28 cellular contexts compared by ENCODE assay signal in genomic region chr4:183145773-183146172, GRCh38.
"Had no signal": no experiment of that assay in that cellular context is flagged by ENCODE, and none has a peak within 500 bp of the region (broad histone marks: within the 10 kb centered on the region; RNA-seq: fewer than 3 reads in every experiment).

No MANE protein-coding gene starts in this region.

- H3K4me1 Mint-ChIP-seq: activated CD4-positive, alpha-beta memory T cell treated with anti-CD3 and anti-CD28 coated beads, Interleukin-2, amount 10 ng/mL, durations not matched to agents 7 days and 5 days; activated CD4-positive, alpha-beta T cell treated with anti-CD3 and anti-CD28 coated beads, Interleukin-2, amount 10 ng/mL, durations not matched to agents 7 days and 5 days; activated naive CD4-positive, alpha-beta T cell treated with anti-CD3 and anti-CD28 coated beads, Interleukin-2, amount 10 ng/mL, durations not matched to agents 7 days and 5 days had no signal

- H3K4me3 Mint-ChIP-seq: activated CD4-positive, alpha-beta memory T cell treated with anti-CD3 and anti-CD28 coated beads, Interleukin-2, amount 10 ng/mL, durations not matched to agents 7 days and 5 days; activated CD4-positive, alpha-beta T cell treated with anti-CD3 and anti-CD28 coated beads, Interleukin-2, amount 10 ng/mL, durations not matched to agents 7 days and 5 days; activated naive CD4-positive, alpha-beta T cell treated with anti-CD3 and anti-CD28 coated beads, Interleukin-2, amount 10 ng/mL, durations not matched to agents 7 days and 5 days; activated naive CD8-positive, alpha-beta T cell treated with anti-CD3 and anti-CD28 coated beads, Interleukin-2, amount 10 ng/mL, durations not matched to agents 7 days and 5 days; activated T-cell treated with anti-CD3 and anti-CD28 coated beads, Interleukin-2, amount 50 U/mL, for 24 hours; activated T-cell treated with anti-CD3 and anti-CD28 coated beads, Interleukin-2, amount 50 U/mL, for 72 hours; endodermal cell had no signal

- H3K27me3 ChIP-seq: body of pancreas, cardiac muscle cell, colonic mucosa, foreskin keratinocyte, gastrocnemius medialis, heart left ventricle had no signal

- H3K27me3 Mint-ChIP-seq: activated CD4-positive, alpha-beta T cell treated with anti-CD3 and anti-CD28 coated beads, Interleukin-2, amount 10 ng/mL, durations not matched to agents 7 days and 5 days; activated naive CD4-positive, alpha-beta T cell treated with anti-CD3 and anti-CD28 coated beads, Interleukin-2, amount 10 ng/mL, durations not matched to agents 7 days and 5 days; activated T-cell treated with anti-CD3 and anti-CD28 coated beads, Interleukin-2, amount 50 U/mL, for 24 hours had no signal

- H3K9me3 Mint-ChIP-seq: activated CD4-positive, alpha-beta memory T cell treated with anti-CD3 and anti-CD28 coated beads, Interleukin-2, amount 10 ng/mL, durations not matched to agents 7 days and 5 days; activated CD4-positive, alpha-beta T cell treated with anti-CD3 and anti-CD28 coated beads, Interleukin-2, amount 10 ng/mL, durations not matched to agents 7 days and 5 days; activated naive CD4-positive, alpha-beta T cell treated with anti-CD3 and anti-CD28 coated beads, Interleukin-2, amount 10 ng/mL, durations not matched to agents 7 days and 5 days; activated naive CD4-positive, alpha-beta T cell treated with anti-CD3 and anti-CD28 coated beads, Interleukin-2, amount 50 U/mL, for 72 hours; activated naive CD8-positive, alpha-beta T cell treated with anti-CD3 and anti-CD28 coated beads, Interleukin-2, amount 10 ng/mL, durations not matched to agents 7 days and 5 days; activated T-cell treated with anti-CD3 and anti-CD28 coated beads, Interleukin-2, amount 50 U/mL, for 24 hours; activated T-cell treated with anti-CD3 and anti-CD28 coated beads, Interleukin-2, amount 50 U/mL, for 72 hours had no signal

- H3K36me3 ChIP-seq: cardiac muscle cell, colonic mucosa, gastrocnemius medialis, heart left ventricle had no signal

- H3K27ac ChIP-seq: body of pancreas, cardiac muscle cell, colonic mucosa, foreskin keratinocyte, gastrocnemius medialis had no signal

- H3K4me1 ChIP-seq: colonic mucosa had no signal

- H3K27ac Mint-ChIP-seq: activated CD4-positive, alpha-beta memory T cell treated with anti-CD3 and anti-CD28 coated beads, Interleukin-2, amount 10 ng/mL, durations not matched to agents 7 days and 5 days; activated CD4-positive, alpha-beta T cell treated with anti-CD3 and anti-CD28 coated beads, Interleukin-2, amount 10 ng/mL, durations not matched to agents 7 days and 5 days; activated naive CD4-positive, alpha-beta T cell treated with anti-CD3 and anti-CD28 coated beads, Interleukin-2, amount 10 ng/mL, durations not matched to agents 7 days and 5 days; activated naive CD4-positive, alpha-beta T cell treated with anti-CD3 and anti-CD28 coated beads, Interleukin-2, amount 50 U/mL, for 72 hours; activated naive CD8-positive, alpha-beta T cell treated with anti-CD3 and anti-CD28 coated beads, Interleukin-2, amount 10 ng/mL, durations not matched to agents 7 days and 5 days; activated T-cell treated with anti-CD3 and anti-CD28 coated beads, Interleukin-2, amount 50 U/mL, for 24 hours; activated T-cell treated with anti-CD3 and anti-CD28 coated beads, Interleukin-2, amount 50 U/mL, for 72 hours had no signal

- ATAC-seq: activated naive CD4-positive, alpha-beta T cell treated with anti-CD3 and anti-CD28 coated beads, Interleukin-2, amount 50 U/mL, for 72 hours; activated T-cell treated with anti-CD3 and anti-CD28 coated beads, Interleukin-2, amount 50 U/mL, for 72 hours; body of pancreas; esophagus mucosa; foreskin keratinocyte; gastrocnemius medialis had no signal

- H3K36me3 Mint-ChIP-seq: activated naive CD4-positive, alpha-beta T cell treated with anti-CD3 and anti-CD28 coated beads, Interleukin-2, amount 10 ng/mL, durations not matched to agents 7 days and 5 days; activated naive CD4-positive, alpha-beta T cell treated with anti-CD3 and anti-CD28 coated beads, Interleukin-2, amount 50 U/mL, for 72 hours; activated naive CD8-positive, alpha-beta T cell treated with anti-CD3 and anti-CD28 coated beads, Interleukin-2, amount 10 ng/mL, durations not matched to agents 7 days and 5 days had no signal

- DNase-seq: activated CD4-positive, alpha-beta memory T cell treated with anti-CD3 and anti-CD28 coated beads, Interleukin-2, amount 10 ng/mL, durations not matched to agents 7 days and 5 days; activated CD4-positive, alpha-beta T cell treated with anti-CD3 and anti-CD28 coated beads for 1 hour; activated CD4-positive, alpha-beta T cell treated with anti-CD3 and anti-CD28 coated beads for 4 hours; activated CD4-positive, alpha-beta T cell treated with anti-CD3 and anti-CD28 coated beads, Interleukin-2, amount 10 ng/mL, durations not matched to agents 7 days and 5 days; activated CD4-positive, alpha-beta T cell treated with anti-CD3 and anti-CD28 coated beads, Interleukin-2, amount 50 U/mL, for 4 hours; activated CD8-positive, alpha-beta memory T cell treated with anti-CD3 and anti-CD28 coated beads, Interleukin-2, amount 50 U/mL, for 48 hours; activated gamma-delta T cell; activated naive CD4-positive, alpha-beta T cell; activated naive CD4-positive, alpha-beta T cell treated with anti-CD3 and anti-CD28 coated beads, Interleukin-2, amount 10 ng/mL, durations not matched to agents 7 days and 5 days; activated naive CD8-positive, alpha-beta T cell treated with anti-CD3 and anti-CD28 coated beads, Interleukin-2, amount 10 ng/mL, durations not matched to agents 7 days and 5 days; activated T-cell treated with anti-CD3 and anti-CD28 coated beads for 4 hours; activated T-cell treated with anti-CD3 and anti-CD28 coated beads, Interleukin-2, amount 50 U/mL, for 24 hours; activated T-cell treated with anti-CD3 and anti-CD28 coated beads, Interleukin-2, amount 50 U/mL, for 72 hours; body of pancreas; central memory CD4-positive, alpha-beta T cell; cerebellar nuclear complex; colonic mucosa; effector memory CD4-positive, alpha-beta T cell; endodermal cell; foreskin keratinocyte; gastrocnemius medialis; glutamatergic neuron; T-helper 1 cell; T-helper 2 cell had no signal

- H3K4me3 ChIP-seq: body of pancreas, cardiac muscle cell, colonic mucosa, gastrocnemius medialis, heart left ventricle had no signal

- H3K9me3 ChIP-seq: body of pancreas, colonic mucosa, gastrocnemius medialis had no signal
